1 cellular context compared by ENCODE assay signal in the genomic region with DNA sequence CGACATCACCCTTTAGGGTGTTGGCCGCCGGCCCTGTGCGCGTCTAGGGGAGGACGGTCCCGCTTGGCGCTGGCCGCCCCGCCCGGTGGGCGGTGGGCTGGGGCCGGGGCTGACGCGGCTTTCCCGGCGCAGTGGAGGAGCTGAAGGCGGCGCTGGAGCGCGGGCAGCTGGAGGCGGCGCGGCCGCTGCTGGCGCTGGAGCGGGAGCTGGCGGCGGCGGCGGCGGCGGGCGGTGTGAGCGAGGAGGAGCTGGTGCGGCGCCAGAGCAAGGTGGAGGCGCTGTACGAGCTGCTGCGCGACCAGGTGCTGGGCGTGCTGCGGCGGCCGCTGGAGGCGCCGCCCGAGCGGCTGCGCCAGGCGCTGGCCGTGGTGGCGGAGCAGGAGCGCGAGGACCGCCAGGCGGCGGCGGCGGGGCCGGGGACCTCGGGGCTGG.
TF ChIP-seq lines count a peak whose summit lies in the region.

No MANE protein-coding gene starts in this region.

TF ChIP-seq in endothelial cell of umbilical vein, 7 proteins besides CTCF, POLR2A, EP300 and RAD21 (continued from another document):
- TF ChIP-seq, protein P1, sequence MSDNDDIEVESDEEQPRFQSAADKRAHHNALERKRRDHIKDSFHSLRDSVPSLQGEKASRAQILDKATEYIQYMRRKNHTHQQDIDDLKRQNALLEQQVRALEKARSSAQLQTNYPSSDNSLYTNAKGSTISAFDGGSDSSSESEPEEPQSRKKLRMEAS (IDR thresholded peaks at IDR 0.05; ENCODE audit: insufficient read depth, insufficient read length), result no peak
- no peak for TF ChIP-seq JUN (IDR thresholded peaks at IDR 0.05; ENCODE audit: borderline replicate concordance, insufficient read depth, insufficient read length, low read depth)
- TF ChIP-seq POLR2AphosphoS5 (IDR thresholded peaks at IDR 0.05; ENCODE audit: insufficient read depth, low read depth, low read length), result no peak
